In the genomic region with DNA sequence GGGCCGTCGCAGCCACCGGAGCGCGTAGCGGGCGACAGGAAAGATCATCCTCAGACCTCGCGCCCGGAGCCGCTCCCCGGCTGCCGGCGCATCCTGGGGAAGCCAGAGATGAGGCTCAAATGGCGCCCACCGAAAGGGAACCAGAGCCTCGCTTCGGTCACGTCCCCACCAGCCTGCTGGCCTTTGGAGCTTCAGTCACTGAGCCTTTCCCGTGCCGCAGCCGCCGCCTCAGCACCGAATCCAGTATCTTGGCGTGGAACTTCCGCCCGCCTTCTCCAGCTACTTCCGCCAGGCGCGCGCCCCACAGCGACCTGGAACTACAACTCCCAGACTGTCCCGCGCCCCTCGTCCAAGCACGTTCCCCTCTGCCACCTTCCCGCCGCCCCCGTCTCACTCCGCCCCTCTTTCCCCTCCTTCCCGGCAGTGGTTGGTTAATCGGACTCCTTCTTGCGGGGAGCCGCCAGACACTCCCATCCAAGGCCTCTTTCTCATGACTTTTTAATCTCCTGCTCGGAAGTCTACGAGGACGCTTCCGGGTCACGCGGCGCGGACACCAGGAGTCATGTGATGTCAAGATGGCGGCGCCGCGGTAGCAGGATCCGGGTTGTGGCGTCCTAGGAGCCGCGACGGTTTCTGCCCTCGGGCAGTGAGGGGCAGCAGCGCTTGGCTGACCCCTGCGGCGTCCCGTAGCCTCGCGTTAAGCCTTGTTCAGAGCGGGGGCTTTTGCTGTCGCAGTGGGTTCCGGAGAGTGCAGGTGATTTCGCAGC, we compare ENCODE assay signal across 8 cellular contexts. TPM values are rescaled to one million over a fixed set of nuclear protein-coding genes. Genes with fewer than 3 reads are reported as not detected.
DNase-seq lines count a peak whose midpoint lies in the region; ATAC-seq lines count a peak whose summit lies in the region.

Gene SMCR8, plus strand, starts transcription at position 563 of the 767 bp plus-strand sequence. CDS start 497 bp downstream, outside the sequence.
A gene with protein sequence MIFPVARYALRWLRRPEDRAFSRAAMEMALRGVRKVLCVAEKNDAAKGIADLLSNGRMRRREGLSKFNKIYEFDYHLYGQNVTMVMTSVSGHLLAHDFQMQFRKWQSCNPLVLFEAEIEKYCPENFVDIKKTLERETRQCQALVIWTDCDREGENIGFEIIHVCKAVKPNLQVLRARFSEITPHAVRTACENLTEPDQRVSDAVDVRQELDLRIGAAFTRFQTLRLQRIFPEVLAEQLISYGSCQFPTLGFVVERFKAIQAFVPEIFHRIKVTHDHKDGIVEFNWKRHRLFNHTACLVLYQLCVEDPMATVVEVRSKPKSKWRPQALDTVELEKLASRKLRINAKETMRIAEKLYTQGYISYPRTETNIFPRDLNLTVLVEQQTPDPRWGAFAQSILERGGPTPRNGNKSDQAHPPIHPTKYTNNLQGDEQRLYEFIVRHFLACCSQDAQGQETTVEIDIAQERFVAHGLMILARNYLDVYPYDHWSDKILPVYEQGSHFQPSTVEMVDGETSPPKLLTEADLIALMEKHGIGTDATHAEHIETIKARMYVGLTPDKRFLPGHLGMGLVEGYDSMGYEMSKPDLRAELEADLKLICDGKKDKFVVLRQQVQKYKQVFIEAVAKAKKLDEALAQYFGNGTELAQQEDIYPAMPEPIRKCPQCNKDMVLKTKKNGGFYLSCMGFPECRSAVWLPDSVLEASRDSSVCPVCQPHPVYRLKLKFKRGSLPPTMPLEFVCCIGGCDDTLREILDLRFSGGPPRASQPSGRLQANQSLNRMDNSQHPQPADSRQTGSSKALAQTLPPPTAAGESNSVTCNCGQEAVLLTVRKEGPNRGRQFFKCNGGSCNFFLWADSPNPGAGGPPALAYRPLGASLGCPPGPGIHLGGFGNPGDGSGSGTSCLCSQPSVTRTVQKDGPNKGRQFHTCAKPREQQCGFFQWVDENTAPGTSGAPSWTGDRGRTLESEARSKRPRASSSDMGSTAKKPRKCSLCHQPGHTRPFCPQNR (minus strand): TSS at position 264 of the 767 bp plus-strand sequence. CDS start 216 bp downstream, at position 48.

- H3K4me3 Mint-ChIP-seq in activated CD4-positive, alpha-beta T cell treated with anti-CD3 and anti-CD28 coated beads, Interleukin-2, amount 10 ng/mL, durations not matched to agents 7 days and 5 days: peak within 1 kb of the TSS; percentile 95

- H4K20me1 ChIP-seq in BLaER1: peaks cover 80% of the 10 kb centered on the region

- ATAC-seq in GM19328 (IDR thresholded peaks at IDR 0.05; ENCODE audit: unreplicated experiment) (peak; percentile 82), HG03520 (IDR thresholded peaks at IDR 0.05; ENCODE audit: unreplicated experiment) (peak; percentile 70), left colon (peak; percentile 95)

- H3K4me1 Mint-ChIP-seq in activated CD4-positive, alpha-beta T cell treated with anti-CD3 and anti-CD28 coated beads, Interleukin-2, amount 10 ng/mL, durations not matched to agents 7 days and 5 days: peaks cover 74% of the 10 kb centered on the region

- peak within 1 kb of the TSS; percentile 94 for H3K4me2 ChIP-seq in BLaER1

- CTCF ChIA-PET in activated CD4-positive, alpha-beta T cell treated with anti-CD3 and anti-CD28 coated beads, Interleukin-2, amount 10 ng/mL, durations not matched to agents 7 days and 5 days (lab: Charles Lee): interaction anchor here (1.1 kb wide), 1 partner anchor 18 kb away, joined by 3 read pairs; no protein-coding TSS in a partner anchor

- H3K9me3 Mint-ChIP-seq in activated CD4-positive, alpha-beta T cell treated with anti-CD3 and anti-CD28 coated beads, Interleukin-2, amount 10 ng/mL, durations not matched to agents 7 days and 5 days: no peaks in the 10 kb centered on the region

- peaks cover 48% of the 10 kb centered on the region for H3K36me3 Mint-ChIP-seq in activated CD4-positive, alpha-beta T cell treated with anti-CD3 and anti-CD28 coated beads, Interleukin-2, amount 10 ng/mL, durations not matched to agents 7 days and 5 days (ENCODE audit: low read depth)

- peak within 1 kb of the TSS; percentile 95 for H3K9ac ChIP-seq in BLaER1

- peak within 1 kb of the TSS; percentile 93 for H3K4me3 ChIP-seq in BLaER1

- H3K9me3 ChIP-seq in BLaER1: no peaks in the 10 kb centered on the region

- H3K27me3 Mint-ChIP-seq in activated CD4-positive, alpha-beta T cell treated with anti-CD3 and anti-CD28 coated beads, Interleukin-2, amount 10 ng/mL, durations not matched to agents 7 days and 5 days: no peaks in the 10 kb centered on the region

- H3K27ac ChIP-seq in BLaER1: peak within 1 kb of the TSS; percentile 91

- H3K27ac Mint-ChIP-seq in activated CD4-positive, alpha-beta T cell treated with anti-CD3 and anti-CD28 coated beads, Interleukin-2, amount 10 ng/mL, durations not matched to agents 7 days and 5 days: peak within 1 kb of the TSS; percentile 99

- DNase-seq in NCI-H69 (lab: John Stamatoyannopoulos, UW): peak; percentile 97
- DNase-seq in activated CD4-positive, alpha-beta T cell treated with anti-CD3 and anti-CD28 coated beads, Interleukin-2, amount 10 ng/mL, durations not matched to agents 7 days and 5 days: peak; percentile 99
- DNase-seq in cortex of kidney (lab: John Stamatoyannopoulos, UW): peak; percentile 52
- DNase-seq in left colon: peak; percentile 98
- DNase-seq in stimulated activated CD4-positive, alpha-beta T cell treated with anti-CD3 and anti-CD28 coated beads, Interleukin-1b, Interleukin-23, amount 100 ng/mL, for 48 hours: peak; percentile 98

- no peaks in the 10 kb centered on the region for H3K27me3 ChIP-seq in BLaER1

- H3K36me3 ChIP-seq in BLaER1: peaks cover 70% of the 10 kb centered on the region

- H3K4me1 ChIP-seq in BLaER1: peaks cover 73% of the 10 kb centered on the region

- intact Hi-C loops in left colon (cut with DNase I, micrococcal nuclease): no loop called here

- POLR2A ChIA-PET in activated CD4-positive, alpha-beta T cell treated with anti-CD3 and anti-CD28 coated beads, Interleukin-2, amount 10 ng/mL, durations not matched to agents 7 days and 5 days (lab: Charles Lee): no interaction called here

RNA-seq across cellular contexts. Expression of gene SMCR8, which starts in this region (rescaled TPM):
- 10 to 100 TPM; 25.0 to 25.8 TPM for total RNA-seq in activated CD4-positive, alpha-beta T cell treated with anti-CD3 and anti-CD28 coated beads, Interleukin-2, amount 10 ng/mL, durations not matched to agents 7 days and 5 days
- total RNA-seq in left colon: 10 to 100 TPM; 18.9 to 21.1 TPM

RNA-seq across cellular contexts. Expression of the second gene that starts in this region (rescaled TPM):
- total RNA-seq in activated CD4-positive, alpha-beta T cell treated with anti-CD3 and anti-CD28 coated beads, Interleukin-2, amount 10 ng/mL, durations not matched to agents 7 days and 5 days: 10 to 100 TPM; 57.6 to 62.8 TPM
- 10 to 100 TPM; 22.0 to 23.3 TPM for total RNA-seq in left colon

Comparison
In these comparisons a context has a peak if more than half of its experiments do, and no peak if none do; other contexts are left out.
1. Peak in every context shown above with its lines: DNase-seq, ATAC-seq, H3K4me3 ChIP-seq and H3K27ac ChIP-seq.